1 cellular context compared by ENCODE assay signal in the genomic region with DNA sequence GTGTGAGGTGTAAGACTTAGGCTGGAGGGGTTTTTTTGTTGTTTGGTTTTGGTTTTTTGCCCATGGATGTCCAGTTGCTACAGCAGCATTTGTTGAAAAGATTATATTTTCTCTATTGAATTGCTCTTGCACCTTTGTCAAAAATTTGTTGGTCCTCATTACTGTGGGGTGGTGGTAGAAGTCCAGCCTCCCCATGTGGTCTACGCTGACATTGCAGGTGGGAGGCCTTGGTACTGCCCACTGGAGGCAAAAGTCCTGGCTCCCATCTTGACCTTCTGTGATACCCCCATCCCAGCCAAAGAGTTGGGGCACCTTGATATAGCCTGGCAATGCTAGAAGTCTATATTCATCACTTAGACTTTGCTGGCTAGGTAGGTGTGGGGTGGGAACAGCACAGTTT.
TF ChIP-seq lines count a peak whose summit lies in the region.

No MANE protein-coding gene starts in this region.

TF ChIP-seq in WTC11, 78 proteins besides CTCF, POLR2A, EP300 and RAD21:
- TF ChIP-seq ESRRA (CRISPR knock-in tag; IDR thresholded peaks at IDR 0.05; ENCODE audit: borderline replicate concordance) (no peak), GABPB1 (CRISPR knock-in tag; IDR thresholded peaks at IDR 0.05) (no peak), JUN (CRISPR knock-in tag; IDR thresholded peaks at IDR 0.05) (no peak), ZNF317 (CRISPR knock-in tag; IDR thresholded peaks at IDR 0.05; ENCODE audit: borderline replicate concordance, low read depth) (no peak), ZBTB21 (CRISPR knock-in tag; IDR thresholded peaks at IDR 0.05; ENCODE audit: borderline replicate concordance) (no peak), ZNF512 (CRISPR knock-in tag; IDR thresholded peaks at IDR 0.05; ENCODE audit: borderline replicate concordance) (no peak), HMGA2 (CRISPR knock-in tag; IDR thresholded peaks at IDR 0.05) (no peak), ZNF423 (CRISPR knock-in tag; IDR thresholded peaks at IDR 0.05) (no peak), AR (CRISPR knock-in tag; IDR thresholded peaks at IDR 0.05) (no peak), KAT7 (CRISPR knock-in tag; IDR thresholded peaks at IDR 0.05; ENCODE audit: borderline replicate concordance) (no peak), ZNF671 (CRISPR knock-in tag; IDR thresholded peaks at IDR 0.05) (no peak), SP1 (CRISPR knock-in tag; conservative IDR thresholded peaks at IDR 0.05) (no peak), NR1H2 (CRISPR knock-in tag; IDR thresholded peaks at IDR 0.05) (no peak), MXD4 (CRISPR knock-in tag; IDR thresholded peaks at IDR 0.05; ENCODE audit: borderline replicate concordance) (no peak), OVOL2 (CRISPR knock-in tag; IDR thresholded peaks at IDR 0.05; ENCODE audit: borderline replicate concordance) (no peak), ZNF219 (CRISPR knock-in tag; IDR thresholded peaks at IDR 0.05; ENCODE audit: borderline replicate concordance) (no peak)
- TF ChIP-seq, protein P1, sequence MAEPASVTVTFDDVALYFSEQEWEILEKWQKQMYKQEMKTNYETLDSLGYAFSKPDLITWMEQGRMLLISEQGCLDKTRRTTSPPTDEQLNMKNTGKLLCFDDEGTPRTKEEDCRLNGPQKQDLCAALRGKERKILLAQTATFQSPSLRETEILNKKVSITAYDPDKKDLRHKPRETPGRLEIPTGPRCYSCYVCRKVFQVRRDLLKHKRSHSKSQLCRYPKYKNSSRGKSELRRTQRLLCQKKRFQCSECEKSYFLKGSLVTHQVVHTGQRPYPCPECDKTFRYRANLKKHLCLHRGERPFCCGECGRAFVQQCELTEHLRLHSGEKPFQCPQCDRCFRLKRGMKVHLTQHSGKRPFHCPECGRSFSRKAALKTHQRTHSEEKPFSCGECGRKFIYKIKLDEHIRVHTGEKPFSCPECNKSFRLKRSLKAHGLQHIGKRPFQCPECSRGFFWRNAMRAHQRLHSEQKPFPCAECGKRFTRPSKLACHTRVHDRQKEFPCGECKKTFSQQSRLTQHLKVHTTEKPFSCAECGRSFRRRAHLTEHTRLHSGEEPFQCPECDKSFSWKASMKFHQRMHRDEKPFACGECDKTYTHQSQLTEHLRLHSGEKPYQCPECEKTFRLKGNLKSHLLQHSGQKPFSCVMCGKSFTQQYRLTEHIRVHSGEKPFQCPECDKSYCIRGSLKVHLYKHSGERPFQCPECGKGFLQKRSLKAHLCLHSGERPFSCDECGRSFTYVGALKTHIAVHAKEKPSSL (CRISPR knock-in tag; conservative IDR thresholded peaks at IDR 0.05) = no peak
- TF ChIP-seq, protein P2, sequence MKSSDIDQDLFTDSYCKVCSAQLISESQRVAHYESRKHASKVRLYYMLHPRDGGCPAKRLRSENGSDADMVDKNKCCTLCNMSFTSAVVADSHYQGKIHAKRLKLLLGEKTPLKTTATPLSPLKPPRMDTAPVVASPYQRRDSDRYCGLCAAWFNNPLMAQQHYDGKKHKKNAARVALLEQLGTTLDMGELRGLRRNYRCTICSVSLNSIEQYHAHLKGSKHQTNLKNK (CRISPR knock-in tag; IDR thresholded peaks at IDR 0.05) = no peak
- TF ChIP-seq, protein P3, sequence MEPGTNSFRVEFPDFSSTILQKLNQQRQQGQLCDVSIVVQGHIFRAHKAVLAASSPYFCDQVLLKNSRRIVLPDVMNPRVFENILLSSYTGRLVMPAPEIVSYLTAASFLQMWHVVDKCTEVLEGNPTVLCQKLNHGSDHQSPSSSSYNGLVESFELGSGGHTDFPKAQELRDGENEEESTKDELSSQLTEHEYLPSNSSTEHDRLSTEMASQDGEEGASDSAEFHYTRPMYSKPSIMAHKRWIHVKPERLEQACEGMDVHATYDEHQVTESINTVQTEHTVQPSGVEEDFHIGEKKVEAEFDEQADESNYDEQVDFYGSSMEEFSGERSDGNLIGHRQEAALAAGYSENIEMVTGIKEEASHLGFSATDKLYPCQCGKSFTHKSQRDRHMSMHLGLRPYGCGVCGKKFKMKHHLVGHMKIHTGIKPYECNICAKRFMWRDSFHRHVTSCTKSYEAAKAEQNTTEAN (CRISPR knock-in tag; IDR thresholded peaks at IDR 0.05) = no peak
TF ChIP-seq in WTC11: peak in this region for 0.
